11 cellular contexts compared by ENCODE assay signal in the genomic region with DNA sequence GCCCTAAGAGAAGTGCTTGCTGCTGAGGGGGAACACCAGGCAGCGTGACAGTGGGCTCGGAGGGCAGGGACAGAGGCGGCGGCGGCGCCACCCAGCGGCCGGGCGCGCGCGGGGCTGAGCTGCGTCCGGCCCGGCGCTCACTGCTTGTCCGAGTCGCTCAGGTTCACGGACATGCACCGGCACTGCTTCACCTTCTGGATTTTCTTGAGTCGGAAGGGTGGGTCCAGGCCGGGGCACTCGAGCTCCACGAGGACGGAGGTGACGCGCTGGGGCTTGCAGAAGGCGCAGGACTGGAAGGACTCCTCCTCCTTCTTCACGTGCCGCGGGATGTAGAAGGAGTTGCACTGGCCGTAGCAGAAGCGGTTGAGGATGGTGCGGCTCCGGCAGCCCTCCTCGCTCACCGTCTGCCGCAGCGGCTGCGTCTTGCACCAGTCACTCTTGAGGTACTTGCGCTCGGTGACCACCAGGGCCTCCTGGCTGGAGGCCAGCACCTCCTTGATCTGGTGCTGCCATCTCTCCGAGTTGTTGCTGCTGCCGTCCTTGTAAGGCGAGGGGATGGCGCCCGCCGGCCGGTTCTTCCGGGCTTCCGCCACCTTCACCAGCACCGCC.
DNase-seq lines count a peak whose midpoint lies in the region; ATAC-seq and TF ChIP-seq lines count a peak whose summit lies in the region.
"Had no signal": no experiment of that assay in that cellular context is flagged by ENCODE, and none has a peak within 500 bp of the region (broad histone marks: within the 10 kb centered on the region; RNA-seq: fewer than 3 reads in every experiment).

No MANE protein-coding gene starts in this region.

- no peaks in the 10 kb centered on the region for H3K9me2 ChIP-seq in hepatocyte (replicated peaks; ENCODE audit: insufficient read depth)

- H3K27me3 Mint-ChIP-seq in activated CD4-positive, alpha-beta T cell treated with anti-CD3 and anti-CD28 coated beads, Interleukin-2, amount 10 ng/mL, durations not matched to agents 7 days and 5 days, result no peaks in the 10 kb centered on the region

- H3K4me2 ChIP-seq in hepatocyte, result peak overlapping the region; percentile 88

- TF ChIP-seq CTCF in hepatocyte (IDR thresholded peaks at IDR 0.05; ENCODE audit: poor library complexity) (peak; percentile 32), foreskin keratinocyte (conservative IDR thresholded peaks at IDR 0.05) (no peak)

- H3K4me3 Mint-ChIP-seq in activated CD4-positive, alpha-beta T cell treated with anti-CD3 and anti-CD28 coated beads, Interleukin-2, amount 10 ng/mL, durations not matched to agents 7 days and 5 days, result no peak overlapping the region
- H3K4me3 Mint-ChIP-seq in stimulated activated effector memory CD8-positive, alpha-beta T cell treated with anti-CD3 and anti-CD28 coated beads, Interleukin-12 subunit alpha, Interleukin-12 subunit beta, amount 100 ng/mL, for 72 hours, result peak overlapping the region; percentile 55
- H3K4me3 Mint-ChIP-seq: B cell had no signal

- WGBS in hepatocyte (ENCODE audit: low lambda C conversion rate, missing lambda C conversion rate), result 34% methylated on average over 52 of the region's 52 CpGs

- no peaks in the 10 kb centered on the region for H3K36me3 ChIP-seq in hepatocyte (replicated peaks; ENCODE audit: insufficient read depth, low read depth)

- H3K27me3 ChIP-seq in hepatocyte (no peaks in the 10 kb centered on the region), foreskin keratinocyte (no peaks in the 10 kb centered on the region)

- DNase-seq in activated CD4-positive, alpha-beta T cell treated with anti-CD3 and anti-CD28 coated beads, Interleukin-2, amount 50 U/mL, for 1 hour, result peak; percentile 1
- no peak for DNase-seq in activated CD4-positive, alpha-beta T cell treated with anti-CD3 and anti-CD28 coated beads, Interleukin-2, amount 10 ng/mL, durations not matched to agents 7 days and 5 days
- DNase-seq in activated T-cell treated with anti-CD3 and anti-CD28 coated beads, Interleukin-2, amount 50 U/mL, for 48 hours, result peak; percentile 19 to 23
- peak; percentile 76 for DNase-seq in hepatocyte (ENCODE audit: low spot score)
- DNase-seq in stimulated activated effector memory CD8-positive, alpha-beta T cell treated with anti-CD3 and anti-CD28 coated beads, Interleukin-12 subunit alpha, Interleukin-12 subunit beta, amount 100 ng/mL, for 72 hours (ENCODE audit: low spot score in 2 of 2), result peak in 1 of 2 donors; percentile 2
- no peak for DNase-seq in superior temporal gyrus (ENCODE audit: extremely low spot score)
- DNase-seq in foreskin keratinocyte, result no peak
- DNase-seq: cerebellar nuclear complex; stimulated activated CD8-positive, alpha-beta memory T cell treated with anti-CD3 and anti-CD28 coated beads, Interleukin-4, amount 100 ng/mL, for 48 hours had no signal

- no peaks in the 10 kb centered on the region for H3K4me1 Mint-ChIP-seq in activated CD4-positive, alpha-beta T cell treated with anti-CD3 and anti-CD28 coated beads, Interleukin-2, amount 10 ng/mL, durations not matched to agents 7 days and 5 days
- H3K4me1 Mint-ChIP-seq in stimulated activated effector memory CD8-positive, alpha-beta T cell treated with anti-CD3 and anti-CD28 coated beads, Interleukin-12 subunit alpha, Interleukin-12 subunit beta, amount 100 ng/mL, for 72 hours, result no peaks in the 10 kb centered on the region
- H3K4me1 Mint-ChIP-seq: B cell had no signal

- H3K9me3 ChIP-seq in hepatocyte (ENCODE audit: low read depth), result no peaks in the 10 kb centered on the region

- ATAC-seq in stimulated activated effector memory CD8-positive, alpha-beta T cell treated with anti-CD3 and anti-CD28 coated beads, Interleukin-12 subunit alpha, Interleukin-12 subunit beta, amount 100 ng/mL, for 72 hours, result peak; percentile 81
- ATAC-seq in foreskin keratinocyte (no peak), HG03175 (IDR thresholded peaks at IDR 0.05; ENCODE audit: unreplicated experiment) (no peak)

- no peaks in the 10 kb centered on the region for H3K4me1 ChIP-seq in hepatocyte (ENCODE audit: insufficient read depth)
- no peaks in the 10 kb centered on the region for H3K4me1 ChIP-seq in foreskin keratinocyte

- CTCF ChIA-PET in activated CD4-positive, alpha-beta T cell treated with anti-CD3 and anti-CD28 coated beads, Interleukin-2, amount 10 ng/mL, durations not matched to agents 7 days and 5 days (lab: Charles Lee), result interaction anchor here (1.2 kb wide), 1 partner anchor 15 kb away, joined by 4 read pairs; no protein-coding TSS in a partner anchor

- H2AFZ ChIP-seq in hepatocyte, result peak overlapping the region; percentile 94

- H3K79me2 ChIP-seq in hepatocyte, result no peaks in the 10 kb centered on the region

- no peaks in the 10 kb centered on the region for H4K20me1 ChIP-seq in hepatocyte (ENCODE audit: insufficient read depth, poor library complexity, severe bottlenecking)

- POLR2A ChIA-PET in activated CD4-positive, alpha-beta T cell treated with anti-CD3 and anti-CD28 coated beads, Interleukin-2, amount 10 ng/mL, durations not matched to agents 7 days and 5 days (lab: Charles Lee), result no interaction called here

- H3K4me3 ChIP-seq in hepatocyte, result peak overlapping the region; percentile 33

- H3K27ac Mint-ChIP-seq in activated CD4-positive, alpha-beta T cell treated with anti-CD3 and anti-CD28 coated beads, Interleukin-2, amount 10 ng/mL, durations not matched to agents 7 days and 5 days, result no peak overlapping the region
- no peak overlapping the region for H3K27ac Mint-ChIP-seq in stimulated activated effector memory CD8-positive, alpha-beta T cell treated with anti-CD3 and anti-CD28 coated beads, Interleukin-12 subunit alpha, Interleukin-12 subunit beta, amount 100 ng/mL, for 72 hours
- H3K27ac Mint-ChIP-seq: B cell had no signal

- H3K27ac ChIP-seq in hepatocyte, result no peak overlapping the region
- H3K27ac ChIP-seq in foreskin keratinocyte, result no peak overlapping the region

- no peaks in the 10 kb centered on the region for H3K9me3 Mint-ChIP-seq in activated CD4-positive, alpha-beta T cell treated with anti-CD3 and anti-CD28 coated beads, Interleukin-2, amount 10 ng/mL, durations not matched to agents 7 days and 5 days
- H3K9me3 Mint-ChIP-seq in stimulated activated effector memory CD8-positive, alpha-beta T cell treated with anti-CD3 and anti-CD28 coated beads, Interleukin-12 subunit alpha, Interleukin-12 subunit beta, amount 100 ng/mL, for 72 hours, result peaks cover 5% of the 10 kb centered on the region

- no peaks in the 10 kb centered on the region for H3K36me3 Mint-ChIP-seq in activated CD4-positive, alpha-beta T cell treated with anti-CD3 and anti-CD28 coated beads, Interleukin-2, amount 10 ng/mL, durations not matched to agents 7 days and 5 days (ENCODE audit: low read depth)
- H3K36me3 Mint-ChIP-seq in stimulated activated effector memory CD8-positive, alpha-beta T cell treated with anti-CD3 and anti-CD28 coated beads, Interleukin-12 subunit alpha, Interleukin-12 subunit beta, amount 100 ng/mL, for 72 hours, result no peaks in the 10 kb centered on the region

Comparison
In these comparisons a context has a peak if more than half of its experiments do, and no peak if none do; other contexts are left out.
1. DNase-seq: peak in activated CD4-positive, alpha-beta T cell treated with anti-CD3 and anti-CD28 coated beads, Interleukin-2, amount 50 U/mL, for 1 hour (single experiment), activated T-cell treated with anti-CD3 and anti-CD28 coated beads, Interleukin-2, amount 50 U/mL, for 48 hours (2 of 2) and hepatocyte (single experiment); none in activated CD4-positive, alpha-beta T cell treated with anti-CD3 and anti-CD28 coated beads, Interleukin-2, amount 10 ng/mL, durations not matched to agents 7 days and 5 days (single experiment), superior temporal gyrus (single experiment) and foreskin keratinocyte (0 of 2).